In the genomic region with DNA sequence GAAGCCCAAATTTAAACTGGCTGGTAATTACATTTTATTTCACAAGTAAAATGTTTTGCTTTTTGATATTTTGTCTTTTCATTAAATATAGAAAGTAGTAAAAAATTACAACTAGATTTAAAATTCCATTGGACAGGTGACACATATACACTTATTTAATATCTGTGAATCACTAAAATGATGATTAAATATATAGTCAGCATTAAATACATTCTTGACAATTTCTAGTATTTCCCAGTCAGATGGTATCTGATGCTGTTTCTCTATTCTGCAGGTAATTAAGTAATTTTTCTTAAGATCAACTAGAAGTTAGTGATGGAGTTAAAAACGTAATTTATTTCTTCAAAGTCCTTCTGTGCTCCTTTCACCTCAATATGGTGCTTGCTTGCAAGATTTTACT, we compare ENCODE assay signal across 28 cellular contexts.
"Had no signal": no experiment of that assay in that cellular context is flagged by ENCODE, and none has a peak within 500 bp of the region (broad histone marks: within the 10 kb centered on the region; RNA-seq: fewer than 3 reads in every experiment).

No MANE protein-coding gene starts in this region.

- H3K27me3 ChIP-seq: colonic mucosa, dorsolateral prefrontal cortex, esophagus muscularis mucosa, esophagus squamous epithelium, foreskin keratinocyte, gastrocnemius medialis, gastroesophageal sphincter, heart left ventricle, heart right ventricle had no signal

- ATAC-seq: effector memory CD8-positive, alpha-beta T cell; esophagus mucosa; foreskin keratinocyte; gastrocnemius medialis; gastroesophageal sphincter; heart left ventricle; heart right ventricle had no signal

- H3K4me1 ChIP-seq: colonic mucosa, esophagus muscularis mucosa, esophagus squamous epithelium, foreskin keratinocyte, gastrocnemius medialis, gastroesophageal sphincter, heart left ventricle, heart right ventricle had no signal

- FAIRE-seq: colon, endometrium, endothelial cell of umbilical vein, frontal cortex had no signal

- H3K27ac ChIP-seq: colonic mucosa, coronary artery, dorsolateral prefrontal cortex, epithelial cell of prostate, esophagus muscularis mucosa, esophagus squamous epithelium, foreskin keratinocyte, gastrocnemius medialis, gastroesophageal sphincter, heart left ventricle, heart right ventricle had no signal

- DNase-seq: colonic mucosa; cortex of kidney; dermis blood vessel endothelial cell; dorsolateral prefrontal cortex; effector CD4-positive, alpha-beta T cell; effector CD8-positive, alpha-beta T cell; effector memory CD4-positive, alpha-beta T cell; effector memory CD8-positive, alpha-beta T cell; endodermal cell; erythroblast; esophagus squamous epithelium; foreskin fibroblast; foreskin keratinocyte; foreskin melanocyte; gastrocnemius medialis; glutamatergic neuron; head of caudate nucleus; heart left ventricle; heart right ventricle had no signal

- H3K4me3 ChIP-seq: colonic mucosa, coronary artery, dorsolateral prefrontal cortex, esophagus muscularis mucosa, esophagus squamous epithelium, gastrocnemius medialis, gastroesophageal sphincter, heart left ventricle, heart right ventricle had no signal

- H3K36me3 ChIP-seq: colonic mucosa, esophagus muscularis mucosa, esophagus squamous epithelium, gastrocnemius medialis, gastroesophageal sphincter, heart left ventricle, heart right ventricle had no signal

- H3K9me3 ChIP-seq: colonic mucosa, esophagus muscularis mucosa, esophagus squamous epithelium, gastrocnemius medialis, gastroesophageal sphincter had no signal
